ENCODE assay signal across 24 cellular contexts in genomic region chr5:150653762-150654158, GRCh38. TPM values are rescaled to one million over a fixed set of nuclear protein-coding genes. Genes with fewer than 3 reads are reported as not detected.
DNase-seq lines count a peak whose midpoint lies in the region; ATAC-seq and TF ChIP-seq lines count a peak whose summit lies in the region.
"Had no signal": no experiment of that assay in that cellular context is flagged by ENCODE, and none has a peak within 500 bp of the region (broad histone marks: within the 10 kb centered on the region; RNA-seq: fewer than 3 reads in every experiment).

No MANE protein-coding gene starts in this region.

- no peak for TF ChIP-seq POLR2A in uterus (IDR thresholded peaks at IDR 0.05)

- intact Hi-C loops in left ventricle myocardium inferior (cut with micrococcal nuclease) (no loop called here), Right ventricle myocardium superior (cut with DNase I) (no loop called here), psoas muscle (cut with DNase I) (loop anchor here (5.0 to 10.0 kb wide), 2 partner anchors 66 to 199 kb away; no protein-coding TSS in a partner anchor), uterus (cut with DNase I; ENCODE audit: low total_unique reads) (no loop called here)

- peak overlapping the region; percentile 62 for H3K27ac ChIP-seq in left ventricle myocardium inferior (replicated peaks)
- peak overlapping the region; percentile 65 for H3K27ac ChIP-seq in psoas muscle
- peak overlapping the region; percentile 32 to 34 for H3K27ac ChIP-seq in uterus
- H3K27ac ChIP-seq: KMS-11, thyroid gland had no signal

- no peak for DNase-seq in left ventricle myocardium inferior
- DNase-seq in Right ventricle myocardium superior, result no peak
- DNase-seq in fibroblast of gingiva (ENCODE audit: low read depth), result peak; percentile 18
- no peak for DNase-seq in psoas muscle
- DNase-seq in uterus, result no peak
- DNase-seq in globus pallidus (ENCODE audit: low spot score), result no peak
- no peak for DNase-seq in D341Med (ENCODE audit: low spot score)
- DNase-seq: activated B cell treated with CpG ODN at 0.5 μM for 24 hours; activated CD4-positive, alpha-beta memory T cell treated with anti-CD3 and anti-CD28 coated beads, Interleukin-2, amount 10 ng/mL, durations not matched to agents 7 days and 5 days; activated naive CD8-positive, alpha-beta T cell treated with anti-CD3 and anti-CD28 coated beads for 36 hours; AML-193; CD8-positive, alpha-beta T cell; effector CD4-positive, alpha-beta T cell; GF-D8; hypothalamus; NCI-H146; stimulated activated CD4-positive, alpha-beta T cell treated with anti-CD3 and anti-CD28 coated beads, Interleukin-4, amount 100 ng/mL, for 1 hour; T1000; thyroid gland had no signal

- no peak for ATAC-seq in Right ventricle myocardium superior (ENCODE audit: poor library complexity)
- ATAC-seq in psoas muscle, result no peak
- ATAC-seq in GM19324 (IDR thresholded peaks at IDR 0.05; ENCODE audit: low FRiP score, unreplicated experiment), result no peak
- ATAC-seq: CD8-positive, alpha-beta T cell had no signal

- peaks cover 86% of the 10 kb centered on the region for H3K4me1 ChIP-seq in left ventricle myocardium inferior
- H3K4me1 ChIP-seq in psoas muscle, result peaks cover 72% of the 10 kb centered on the region
- peaks cover 0 to 12% of the 10 kb centered on the region in 2 donors for H3K4me1 ChIP-seq in uterus

- peaks cover 39% of the 10 kb centered on the region for H3K36me3 ChIP-seq in left ventricle myocardium inferior
- peaks cover 0 to 22% of the 10 kb centered on the region in 2 donors for H3K36me3 ChIP-seq in psoas muscle (ENCODE audit: insufficient read depth in 1 of 2, low read depth in 1 of 2)
- no peaks in the 10 kb centered on the region for H3K36me3 ChIP-seq in uterus

- TF ChIP-seq CTCF in left ventricle myocardium inferior (IDR thresholded peaks at IDR 0.05; ENCODE audit: borderline replicate concordance), result no peak
- TF ChIP-seq CTCF in psoas muscle (IDR thresholded peaks at IDR 0.05), result no peak
- no peak for TF ChIP-seq CTCF in uterus (IDR thresholded peaks at IDR 0.05)

- H3K27me3 ChIP-seq in left ventricle myocardium inferior (ENCODE audit: low read depth) (no peaks in the 10 kb centered on the region), psoas muscle (ENCODE audit: insufficient read depth in 3 of 3, low read length in 2 of 3) (no peaks in the 10 kb centered on the region), uterus (no peaks in the 10 kb centered on the region)
- H3K27me3 ChIP-seq: thyroid gland had no signal

- 32 to 48% (median 34%) methylated on average over 1 of the region's 1 CpG for WGBS in psoas muscle, 3 donors

- H3K9me3 ChIP-seq in left ventricle myocardium inferior (replicated peaks) (no peaks in the 10 kb centered on the region), psoas muscle (no peaks in the 10 kb centered on the region), uterus (no peaks in the 10 kb centered on the region)
- H3K9me3 ChIP-seq: thyroid gland had no signal

- H3K4me3 ChIP-seq in left ventricle myocardium inferior (no peak overlapping the region), psoas muscle (no peak overlapping the region), uterus (no peak overlapping the region)
- H3K4me3 ChIP-seq: lung, thyroid gland had no signal

RNA-seq across cellular contexts. Expression of gene MYOZ3, which starts 7.3 kb away (rescaled TPM):
- total RNA-seq in left ventricle myocardium inferior (6.2 TPM), Right ventricle myocardium superior (4.0 TPM), psoas muscle (100 to 1,000 TPM in 1 of 4 donors, 10 to 100 TPM in 3; 29.7 to 110 (median 31.7) TPM), uterus (10 to 100 TPM in 1 of 4 donors, 1 to 10 TPM in 2, not detected in 1; 3.2 to 69.1 (median 3.4) TPM)
- polyA plus RNA-seq in psoas muscle, result 10 to 100 TPM in 2 of 3 donors, 1 to 10 TPM in 1; 3.0 to 14.5 (median 14.5) TPM
- total RNA-seq: CD8-positive, alpha-beta T cell; H4; NCI-H460 had no signal

RNA-seq across cellular contexts. Expression of gene SYNPO, which starts 13.3 kb away (rescaled TPM):
- 715 TPM for total RNA-seq in left ventricle myocardium inferior
- total RNA-seq in Right ventricle myocardium superior, result 645 TPM
- 100 to 1,000 TPM; 447 to 745 (median 673) TPM for total RNA-seq in psoas muscle
- polyA plus RNA-seq in psoas muscle, result 100 to 1,000 TPM; 136 to 855 (median 503) TPM
- 100 to 1,000 TPM in 1 of 4 donors, 10 to 100 TPM in 1, 1 to 10 TPM in 2; 3.6 to 146 (median 10.6) TPM for total RNA-seq in uterus

RNA-seq across cellular contexts. Expression of gene RBM22, which starts 47.1 kb away (rescaled TPM):
- 25.2 TPM for total RNA-seq in left ventricle myocardium inferior
- total RNA-seq in Right ventricle myocardium superior, result 26.9 TPM
- total RNA-seq in psoas muscle, result 10 to 100 TPM; 23.5 to 28.6 (median 27.3) TPM
- polyA plus RNA-seq in psoas muscle, result 10 to 100 TPM; 17.2 to 29.9 (median 21.1) TPM
- total RNA-seq in uterus, result 10 to 100 TPM; 38.2 to 58.4 (median 43.2) TPM

Comparison
In these comparisons a context has a peak if more than half of its experiments do, and no peak if none do; other contexts are left out.
1. intact Hi-C loops: an anchor here in psoas muscle (5.0 to 10.0 kb wide); none called in left ventricle myocardium inferior, Right ventricle myocardium superior and uterus.